Comparison of ENCODE assay signal across 37 cellular contexts in the genomic region with DNA sequence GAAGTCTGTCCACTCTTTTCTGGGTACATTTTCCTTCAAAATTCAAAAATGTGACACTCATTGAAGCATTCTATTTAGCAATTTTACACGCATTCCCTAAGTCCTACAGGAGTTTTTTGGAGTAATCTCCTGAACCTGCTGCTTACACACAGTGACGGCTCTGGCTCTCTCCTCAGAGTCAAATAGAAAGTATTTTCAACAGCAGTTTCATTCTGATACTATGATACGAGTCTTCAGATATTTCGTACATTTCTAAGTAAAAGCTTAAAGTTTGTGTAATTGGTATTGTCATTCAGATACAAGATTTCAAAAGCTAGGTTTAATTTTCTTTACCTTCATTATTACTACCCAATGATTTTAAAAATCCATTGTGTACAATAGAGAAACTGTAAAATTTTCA. TPM values are rescaled to one million over a fixed set of nuclear protein-coding genes. Genes with fewer than 3 reads are reported as not detected.
"Had no signal": no experiment of that assay in that cellular context is flagged by ENCODE, and none has a peak within 500 bp of the region (broad histone marks: within the 10 kb centered on the region; RNA-seq: fewer than 3 reads in every experiment).

No MANE protein-coding gene starts in this region.

- DNase-seq: Karpas-422, Kasumi-1, KG1, MG63, MM.1S, MV-4-11, NCI-H1048, NCI-H1092, NCI-H1092 treated with DMSO at 0.1 percent for 48 hours, NCI-H1105, NCI-H1105 treated with DMSO at 0.1 percent for 48 hours, NCI-H1417, NCI-H1417 treated with DMSO at 0.1 percent for 48 hours, NCI-H1436, NCI-H1436 treated with DMSO at 0.1 percent for 48 hours, NCI-H146, NCI-H1694, NCI-H1694 treated with DMSO at 0.1 percent for 48 hours, NCI-H187, NCI-H187 treated with DMSO at 0.1 percent for 48 hours, NCI-H1930, NCI-H2029, NCI-H2029 treated with DMSO at 0.1 percent for 48 hours, NCI-H2081, NCI-H2081 treated with DMSO at 0.1 percent for 48 hours, NCI-H2107, NCI-H2171, NCI-H2171 treated with DMSO at 0.1 percent for 48 hours, NCI-H2227 treated with DMSO at 0.1 percent for 48 hours, NCI-H226, NCI-H345, NCI-H446, NCI-H446 treated with DMSO at 0.1 percent for 48 hours, NCI-H510A had no signal

- H3K4me3 ChIP-seq: MG63 had no signal

RNA-seq across cellular contexts. Expression of a gene that starts 36.4 kb away (rescaled TPM):
- total RNA-seq: LHCN-M2, M059J, MCF 10A had no signal
